ENCODE assay signal across 1 cellular context in genomic region chr3:149713730-149714654, GRCh38.
TF ChIP-seq lines count a peak whose summit lies in the region.

No MANE protein-coding gene starts in this region.

TF ChIP-seq in HepG2, 621 proteins besides CTCF, POLR2A, EP300 and RAD21 (continued from another document and continues in another):
- TF ChIP-seq ZNF468 (CRISPR knock-in tag; IDR thresholded peaks at IDR 0.05) (no peak), HBP1 (CRISPR knock-in tag; IDR thresholded peaks at IDR 0.05; ENCODE audit: low read depth) (no peak), HNF4A (CRISPR knock-in tag; IDR thresholded peaks at IDR 0.05) (peak; percentile 88), ZMYM4 (CRISPR knock-in tag; IDR thresholded peaks at IDR 0.05) (peak; percentile 79), GABPB1 (CRISPR knock-in tag; IDR thresholded peaks at IDR 0.05) (peak; percentile 32; the same call in 1 of the 2 replicates), SIN3B (IDR thresholded peaks at IDR 0.05; ENCODE audit: low read length) (no peak), ZNF441 (CRISPR knock-in tag; IDR thresholded peaks at IDR 0.05; ENCODE audit: borderline replicate concordance) (peak; percentile 68; the same call in 1 of the 2 replicates), ZNF331 (CRISPR knock-in tag; IDR thresholded peaks at IDR 0.05) (0 out of 2 replicates have a peak, but pooled peaks have one; percentile 42), ZNF264 (CRISPR knock-in tag; IDR thresholded peaks at IDR 0.05) (0 out of 2 replicates have a peak, but pooled peaks have one; percentile 55), ZNF546 (CRISPR knock-in tag; conservative IDR thresholded peaks at IDR 0.05) (peak; percentile 59; the same call in 1 of the 2 replicates), ZNF44 (CRISPR knock-in tag; IDR thresholded peaks at IDR 0.05) (no peak), CBFB (CRISPR knock-in tag; IDR thresholded peaks at IDR 0.05) (no peak), RFX5 (IDR thresholded peaks at IDR 0.05; ENCODE audit: low read depth, low read length) (no peak), ZNF644 (CRISPR knock-in tag; IDR thresholded peaks at IDR 0.05; ENCODE audit: low read depth) (0 out of 2 replicates have a peak, but pooled peaks have one; percentile 36), STAG1 (CRISPR knock-in tag; IDR thresholded peaks at IDR 0.05) (0 out of 2 replicates have a peak, but pooled peaks have one; percentile 11), TCF7L2 (IDR thresholded peaks at IDR 0.05; ENCODE audit: low read depth, low read length) (no peak), ZNF782 (CRISPR knock-in tag; IDR thresholded peaks at IDR 0.05; ENCODE audit: borderline replicate concordance) (peak; percentile 86; the same call in 1 of the 2 replicates), MIER2 (CRISPR knock-in tag; IDR thresholded peaks at IDR 0.05) (0 out of 2 replicates have a peak, but pooled peaks have one; percentile 15), NR2C2 (CRISPR knock-in tag; IDR thresholded peaks at IDR 0.05; ENCODE audit: borderline replicate concordance) (peak; percentile 62), NBN (conservative IDR thresholded peaks at IDR 0.05) (no peak), RARA (CRISPR knock-in tag; IDR thresholded peaks at IDR 0.05) (peak; percentile 51), ZNF451 (CRISPR knock-in tag; IDR thresholded peaks at IDR 0.05) (peak; percentile 73; the same call in 1 of the 2 replicates), ZNF788 (CRISPR knock-in tag; IDR thresholded peaks at IDR 0.05; ENCODE audit: borderline replicate concordance) (peak; percentile 67; the same call in 1 of the 2 replicates), GMEB1 (CRISPR knock-in tag; IDR thresholded peaks at IDR 0.05; ENCODE audit: borderline replicate concordance) (peak; percentile 25; the same call in 1 of the 2 replicates), ZNF256 (CRISPR knock-in tag; conservative IDR thresholded peaks at IDR 0.05) (no peak), SRSF9 (IDR thresholded peaks at IDR 0.05; ENCODE audit: borderline replicate concordance, insufficient read depth, low read depth, low read length, poor library complexity, severe bottlenecking) (no peak), AKAP8 (CRISPR knock-in tag; IDR thresholded peaks at IDR 0.05) (peak; percentile 59; the same call in 1 of the 2 replicates), ZNF704 (CRISPR knock-in tag; IDR thresholded peaks at IDR 0.05; ENCODE audit: borderline replicate concordance) (0 out of 2 replicates have a peak, but pooled peaks have one; percentile 37), ZNF274 (CRISPR knock-in tag; IDR thresholded peaks at IDR 0.05) (peak; percentile 21; the same call in 1 of the 2 replicates), ZNF567 (CRISPR knock-in tag; IDR thresholded peaks at IDR 0.05; ENCODE audit: borderline replicate concordance) (0 out of 2 replicates have a peak, but pooled peaks have one; percentile 78), PHF21A (CRISPR knock-in tag; IDR thresholded peaks at IDR 0.05) (peak; percentile 25; the same call in 1 of the 2 replicates), ZNF10 (CRISPR knock-in tag; IDR thresholded peaks at IDR 0.05; ENCODE audit: borderline replicate concordance, low read depth) (no peak), MAFF (IDR thresholded peaks at IDR 0.05; ENCODE audit: low read depth, low read length) (no peak), ZNF343 (CRISPR knock-in tag; IDR thresholded peaks at IDR 0.05) (peak; percentile 52; the same call in 1 of the 2 replicates), ZNF292 (CRISPR knock-in tag; IDR thresholded peaks at IDR 0.05; ENCODE audit: borderline replicate concordance, low read depth) (peak; percentile 89), NR2F1 (CRISPR knock-in tag; IDR thresholded peaks at IDR 0.05) (peak in 1 of 2 experiments; percentile 41; a peak in 1 of 4 replicates), BHLHE40 (IDR thresholded peaks at IDR 0.05; ENCODE audit: low read length) (peak; percentile 40; the same call in 1 of the 2 replicates), ZIK1 (CRISPR knock-in tag; IDR thresholded peaks at IDR 0.05; ENCODE audit: borderline replicate concordance, low read depth) (peak; percentile 79; the same call in 1 of the 2 replicates)
- TF ChIP-seq, protein P1, sequence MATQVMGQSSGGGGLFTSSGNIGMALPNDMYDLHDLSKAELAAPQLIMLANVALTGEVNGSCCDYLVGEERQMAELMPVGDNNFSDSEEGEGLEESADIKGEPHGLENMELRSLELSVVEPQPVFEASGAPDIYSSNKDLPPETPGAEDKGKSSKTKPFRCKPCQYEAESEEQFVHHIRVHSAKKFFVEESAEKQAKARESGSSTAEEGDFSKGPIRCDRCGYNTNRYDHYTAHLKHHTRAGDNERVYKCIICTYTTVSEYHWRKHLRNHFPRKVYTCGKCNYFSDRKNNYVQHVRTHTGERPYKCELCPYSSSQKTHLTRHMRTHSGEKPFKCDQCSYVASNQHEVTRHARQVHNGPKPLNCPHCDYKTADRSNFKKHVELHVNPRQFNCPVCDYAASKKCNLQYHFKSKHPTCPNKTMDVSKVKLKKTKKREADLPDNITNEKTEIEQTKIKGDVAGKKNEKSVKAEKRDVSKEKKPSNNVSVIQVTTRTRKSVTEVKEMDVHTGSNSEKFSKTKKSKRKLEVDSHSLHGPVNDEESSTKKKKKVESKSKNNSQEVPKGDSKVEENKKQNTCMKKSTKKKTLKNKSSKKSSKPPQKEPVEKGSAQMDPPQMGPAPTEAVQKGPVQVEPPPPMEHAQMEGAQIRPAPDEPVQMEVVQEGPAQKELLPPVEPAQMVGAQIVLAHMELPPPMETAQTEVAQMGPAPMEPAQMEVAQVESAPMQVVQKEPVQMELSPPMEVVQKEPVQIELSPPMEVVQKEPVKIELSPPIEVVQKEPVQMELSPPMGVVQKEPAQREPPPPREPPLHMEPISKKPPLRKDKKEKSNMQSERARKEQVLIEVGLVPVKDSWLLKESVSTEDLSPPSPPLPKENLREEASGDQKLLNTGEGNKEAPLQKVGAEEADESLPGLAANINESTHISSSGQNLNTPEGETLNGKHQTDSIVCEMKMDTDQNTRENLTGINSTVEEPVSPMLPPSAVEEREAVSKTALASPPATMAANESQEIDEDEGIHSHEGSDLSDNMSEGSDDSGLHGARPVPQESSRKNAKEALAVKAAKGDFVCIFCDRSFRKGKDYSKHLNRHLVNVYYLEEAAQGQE (IDR thresholded peaks at IDR 0.05; ENCODE audit: borderline replicate concordance in 1 of 2, low read depth in 1 of 2, low read length in 2 of 2): no peak
- TF ChIP-seq, protein P2, sequence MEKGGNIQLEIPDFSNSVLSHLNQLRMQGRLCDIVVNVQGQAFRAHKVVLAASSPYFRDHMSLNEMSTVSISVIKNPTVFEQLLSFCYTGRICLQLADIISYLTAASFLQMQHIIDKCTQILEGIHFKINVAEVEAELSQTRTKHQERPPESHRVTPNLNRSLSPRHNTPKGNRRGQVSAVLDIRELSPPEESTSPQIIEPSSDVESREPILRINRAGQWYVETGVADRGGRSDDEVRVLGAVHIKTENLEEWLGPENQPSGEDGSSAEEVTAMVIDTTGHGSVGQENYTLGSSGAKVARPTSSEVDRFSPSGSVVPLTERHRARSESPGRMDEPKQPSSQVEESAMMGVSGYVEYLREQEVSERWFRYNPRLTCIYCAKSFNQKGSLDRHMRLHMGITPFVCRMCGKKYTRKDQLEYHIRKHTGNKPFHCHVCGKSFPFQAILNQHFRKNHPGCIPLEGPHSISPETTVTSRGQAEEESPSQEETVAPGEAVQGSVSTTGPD (CRISPR knock-in tag; IDR thresholded peaks at IDR 0.05): no peak
- TF ChIP-seq, protein P3, sequence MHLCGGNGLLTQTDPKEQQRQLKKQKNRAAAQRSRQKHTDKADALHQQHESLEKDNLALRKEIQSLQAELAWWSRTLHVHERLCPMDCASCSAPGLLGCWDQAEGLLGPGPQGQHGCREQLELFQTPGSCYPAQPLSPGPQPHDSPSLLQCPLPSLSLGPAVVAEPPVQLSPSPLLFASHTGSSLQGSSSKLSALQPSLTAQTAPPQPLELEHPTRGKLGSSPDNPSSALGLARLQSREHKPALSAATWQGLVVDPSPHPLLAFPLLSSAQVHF (CRISPR knock-in tag; IDR thresholded peaks at IDR 0.05): no peak
- TF ChIP-seq, protein P4, sequence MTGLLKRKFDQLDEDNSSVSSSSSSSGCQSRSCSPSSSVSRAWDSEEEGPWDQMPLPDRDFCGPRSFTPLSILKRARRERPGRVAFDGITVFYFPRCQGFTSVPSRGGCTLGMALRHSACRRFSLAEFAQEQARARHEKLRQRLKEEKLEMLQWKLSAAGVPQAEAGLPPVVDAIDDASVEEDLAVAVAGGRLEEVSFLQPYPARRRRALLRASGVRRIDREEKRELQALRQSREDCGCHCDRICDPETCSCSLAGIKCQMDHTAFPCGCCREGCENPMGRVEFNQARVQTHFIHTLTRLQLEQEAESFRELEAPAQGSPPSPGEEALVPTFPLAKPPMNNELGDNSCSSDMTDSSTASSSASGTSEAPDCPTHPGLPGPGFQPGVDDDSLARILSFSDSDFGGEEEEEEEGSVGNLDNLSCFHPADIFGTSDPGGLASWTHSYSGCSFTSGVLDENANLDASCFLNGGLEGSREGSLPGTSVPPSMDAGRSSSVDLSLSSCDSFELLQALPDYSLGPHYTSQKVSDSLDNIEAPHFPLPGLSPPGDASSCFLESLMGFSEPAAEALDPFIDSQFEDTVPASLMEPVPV (CRISPR knock-in tag; IDR thresholded peaks at IDR 0.05): peak; percentile 55; the same call in 1 of the 2 replicates
- TF ChIP-seq, protein P5, sequence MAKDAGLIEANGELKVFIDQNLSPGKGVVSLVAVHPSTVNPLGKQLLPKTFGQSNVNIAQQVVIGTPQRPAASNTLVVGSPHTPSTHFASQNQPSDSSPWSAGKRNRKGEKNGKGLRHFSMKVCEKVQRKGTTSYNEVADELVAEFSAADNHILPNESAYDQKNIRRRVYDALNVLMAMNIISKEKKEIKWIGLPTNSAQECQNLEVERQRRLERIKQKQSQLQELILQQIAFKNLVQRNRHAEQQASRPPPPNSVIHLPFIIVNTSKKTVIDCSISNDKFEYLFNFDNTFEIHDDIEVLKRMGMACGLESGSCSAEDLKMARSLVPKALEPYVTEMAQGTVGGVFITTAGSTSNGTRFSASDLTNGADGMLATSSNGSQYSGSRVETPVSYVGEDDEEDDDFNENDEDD (CRISPR knock-in tag; IDR thresholded peaks at IDR 0.05; ENCODE audit: borderline replicate concordance): peak; percentile 58; the same call in 1 of the 2 replicates
- TF ChIP-seq, protein P6, sequence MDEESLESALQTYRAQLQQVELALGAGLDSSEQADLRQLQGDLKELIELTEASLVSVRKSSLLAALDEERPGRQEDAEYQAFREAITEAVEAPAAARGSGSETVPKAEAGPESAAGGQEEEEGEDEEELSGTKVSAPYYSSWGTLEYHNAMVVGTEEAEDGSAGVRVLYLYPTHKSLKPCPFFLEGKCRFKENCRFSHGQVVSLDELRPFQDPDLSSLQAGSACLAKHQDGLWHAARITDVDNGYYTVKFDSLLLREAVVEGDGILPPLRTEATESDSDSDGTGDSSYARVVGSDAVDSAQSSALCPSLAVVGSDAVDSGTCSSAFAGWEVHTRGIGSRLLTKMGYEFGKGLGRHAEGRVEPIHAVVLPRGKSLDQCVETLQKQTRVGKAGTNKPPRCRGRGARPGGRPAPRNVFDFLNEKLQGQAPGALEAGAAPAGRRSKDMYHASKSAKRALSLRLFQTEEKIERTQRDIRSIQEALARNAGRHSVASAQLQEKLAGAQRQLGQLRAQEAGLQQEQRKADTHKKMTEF (CRISPR knock-in tag; IDR thresholded peaks at IDR 0.05): peak; percentile 54; the same call in 1 of the 2 replicates
